In the genomic region with DNA sequence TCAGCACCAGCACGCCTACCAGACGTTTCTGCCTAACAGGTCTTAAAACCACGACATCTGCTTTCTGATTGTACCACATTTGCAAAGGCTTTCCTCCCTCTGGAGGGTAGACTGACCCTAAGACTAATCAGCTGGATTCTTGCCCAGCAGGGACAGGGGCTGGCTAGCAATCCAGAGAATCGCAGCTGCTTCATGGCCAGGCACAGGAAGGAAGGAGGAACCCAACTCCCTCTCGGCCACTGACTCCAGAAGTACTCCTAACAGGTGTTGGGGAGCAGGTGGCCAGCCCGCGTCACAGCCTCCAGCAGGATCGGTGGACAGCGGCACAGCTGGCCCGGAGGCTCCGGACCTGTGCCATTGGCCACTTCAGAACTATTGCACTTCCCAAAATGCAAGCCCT, we compare ENCODE assay signal across 28 cellular contexts.
A peak's percentile ranks its signal among the peaks of the same experiment; 100 is the strongest.
DNase-seq lines count a peak whose midpoint lies in the region; ATAC-seq and TF ChIP-seq lines count a peak whose summit lies in the region.
"Had no signal": no experiment of that assay in that cellular context is flagged by ENCODE, and none has a peak within 500 bp of the region (broad histone marks: within the 10 kb centered on the region; RNA-seq: fewer than 3 reads in every experiment).

No MANE protein-coding gene starts in this region.

- H3K9me3 Mint-ChIP-seq in chondrocyte (ENCODE audit: low read depth), result no peaks in the 10 kb centered on the region
- H3K9me3 Mint-ChIP-seq in activated T-cell treated with anti-CD3 and anti-CD28 coated beads, Interleukin-2, amount 50 U/mL, for 4 hours, result no peaks in the 10 kb centered on the region
- H3K9me3 Mint-ChIP-seq: activated CD4-positive, alpha-beta memory T cell treated with anti-CD3 and anti-CD28 coated beads, Interleukin-2, amount 10 ng/mL, durations not matched to agents 7 days and 5 days; dendritic cell treated with granulocyte-macrophage colony-stimulating factor and Interleukin-4, amounts not matched to agents 40 ng/mL and 50 ng/mL, for 4 days; T-helper 1 cell treated with Interleukin-12 subunit alpha and Interleukin-12 subunit beta and Interleukin-4 antibody, amounts not matched to agents 30 μg/mL and 1 μg/mL, for 36 hours had no signal

- TF ChIP-seq CTCF in chondrocyte (IDR thresholded peaks at IDR 0.05), result no peak

- H3K27ac ChIP-seq in BLaER1 treated with 17β-estradiol and CSF1 and Interleukin-3, amounts not matched to agents 10 nM and 100 nM, result peak overlapping the region in 1 of 11 experiments; percentile 38; a peak in 1 of 22 replicates
- H3K27ac ChIP-seq: esophagus muscularis mucosa, Peyer's patch, right atrium auricular region, upper lobe of left lung had no signal

- H3K4me3 ChIP-seq in BLaER1 treated with 17β-estradiol and CSF1 and Interleukin-3, amounts not matched to agents 10 nM and 100 nM, result no peak overlapping the region
- H3K4me3 ChIP-seq: esophagus muscularis mucosa, GM23338, lung, MG63, Peyer's patch, right atrium auricular region, upper lobe of left lung had no signal

- no peak for ATAC-seq in activated T-cell treated with anti-CD3 and anti-CD28 coated beads, Interleukin-2, amount 50 U/mL, for 4 hours

- no peak overlapping the region for H3K4me3 Mint-ChIP-seq in chondrocyte (ENCODE audit: unreplicated experiment)
- H3K4me3 Mint-ChIP-seq in activated T-cell treated with anti-CD3 and anti-CD28 coated beads, Interleukin-2, amount 50 U/mL, for 4 hours, result no peak overlapping the region
- H3K4me3 Mint-ChIP-seq: activated CD4-positive, alpha-beta memory T cell treated with anti-CD3 and anti-CD28 coated beads, Interleukin-2, amount 10 ng/mL, durations not matched to agents 7 days and 5 days; dendritic cell treated with granulocyte-macrophage colony-stimulating factor and Interleukin-4, amounts not matched to agents 40 ng/mL and 50 ng/mL, for 4 days; endodermal cell; GM23338; HFFc6; nephron progenitor cell; T-helper 1 cell treated with Interleukin-12 subunit alpha and Interleukin-12 subunit beta and Interleukin-4 antibody, amounts not matched to agents 30 μg/mL and 1 μg/mL, for 36 hours had no signal

- H3K4me1 Mint-ChIP-seq in chondrocyte (ENCODE audit: low read depth), result no peaks in the 10 kb centered on the region
- no peaks in the 10 kb centered on the region for H3K4me1 Mint-ChIP-seq in activated T-cell treated with anti-CD3 and anti-CD28 coated beads, Interleukin-2, amount 50 U/mL, for 4 hours (ENCODE audit: low read depth)
- H3K4me1 Mint-ChIP-seq: activated CD4-positive, alpha-beta memory T cell treated with anti-CD3 and anti-CD28 coated beads, Interleukin-2, amount 10 ng/mL, durations not matched to agents 7 days and 5 days; endodermal cell; nephron progenitor cell had no signal

- H3K36me3 ChIP-seq in BLaER1 treated with 17β-estradiol and CSF1 and Interleukin-3, amounts not matched to agents 10 nM and 100 nM, result no peaks in the 10 kb centered on the region
- H3K36me3 ChIP-seq: esophagus muscularis mucosa, MG63, Peyer's patch, right atrium auricular region, upper lobe of left lung had no signal

- peaks cover 35 to 71% (median 64%) of the 10 kb centered on the region in 10 experiments for H3K4me1 ChIP-seq in BLaER1 treated with 17β-estradiol and CSF1 and Interleukin-3, amounts not matched to agents 10 nM and 100 nM
- H3K4me1 ChIP-seq: Caco-2, esophagus muscularis mucosa, Peyer's patch, right atrium auricular region, upper lobe of left lung had no signal

- peaks cover 0 to 8% (median 0%) of the 10 kb centered on the region in 11 experiments; a peak in 1 of 22 replicates for H3K9me3 ChIP-seq in BLaER1 treated with 17β-estradiol and CSF1 and Interleukin-3, amounts not matched to agents 10 nM and 100 nM (replicated peaks in 1 of 11)
- H3K9me3 ChIP-seq: Caco-2, esophagus muscularis mucosa, MG63, Peyer's patch, right atrium auricular region, upper lobe of left lung had no signal

- no peak overlapping the region for H3K9ac ChIP-seq in BLaER1 treated with 17β-estradiol and CSF1 and Interleukin-3, amounts not matched to agents 10 nM and 100 nM

- peak overlapping the region; percentile 10 to 97 (median 82); a peak in 20 of 22 replicates for H3K4me2 ChIP-seq in BLaER1 treated with 17β-estradiol and CSF1 and Interleukin-3, amounts not matched to agents 10 nM and 100 nM
- H3K4me2 ChIP-seq: GM23338 had no signal

- H4K20me1 ChIP-seq in BLaER1 treated with 17β-estradiol and CSF1 and Interleukin-3, amounts not matched to agents 10 nM and 100 nM, result no peaks in the 10 kb centered on the region; a peak in 1 of 22 replicates

- peaks cover 5% of the 10 kb centered on the region for H3K27me3 Mint-ChIP-seq in chondrocyte (ENCODE audit: low read depth)
- H3K27me3 Mint-ChIP-seq in activated T-cell treated with anti-CD3 and anti-CD28 coated beads, Interleukin-2, amount 50 U/mL, for 4 hours (ENCODE audit: low read depth), result peaks cover 24% of the 10 kb centered on the region

- H3K27ac Mint-ChIP-seq in chondrocyte (ENCODE audit: unreplicated experiment), result no peak overlapping the region
- H3K27ac Mint-ChIP-seq: activated CD4-positive, alpha-beta memory T cell treated with anti-CD3 and anti-CD28 coated beads, Interleukin-2, amount 10 ng/mL, durations not matched to agents 7 days and 5 days; dendritic cell treated with granulocyte-macrophage colony-stimulating factor and Interleukin-4, amounts not matched to agents 40 ng/mL and 50 ng/mL, for 4 days; endodermal cell; GM23338; HFFc6; nephron progenitor cell; T-helper 1 cell treated with Interleukin-12 subunit alpha and Interleukin-12 subunit beta and Interleukin-4 antibody, amounts not matched to agents 30 μg/mL and 1 μg/mL, for 36 hours had no signal

- H3K27me3 ChIP-seq in BLaER1 treated with 17β-estradiol and CSF1 and Interleukin-3, amounts not matched to agents 10 nM and 100 nM, result peaks cover 0 to 11% (median 0%) of the 10 kb centered on the region in 11 experiments; a peak in 4 of 22 replicates
- H3K27me3 ChIP-seq: Peyer's patch, right atrium auricular region, upper lobe of left lung had no signal

- no peaks in the 10 kb centered on the region for H3K36me3 Mint-ChIP-seq in chondrocyte (ENCODE audit: low read depth)
- H3K36me3 Mint-ChIP-seq in activated T-cell treated with anti-CD3 and anti-CD28 coated beads, Interleukin-2, amount 50 U/mL, for 4 hours (ENCODE audit: insufficient read depth), result no peaks in the 10 kb centered on the region

- DNase-seq in DMS79 (lab: John Stamatoyannopoulos, UW), result peak; percentile 80
- DNase-seq in NCI-H510A (lab: John Stamatoyannopoulos, UW), result peak; percentile 63
- DNase-seq in chondrocyte (ENCODE audit: low spot score), result peak; percentile 58
- no peak for DNase-seq in activated T-cell treated with anti-CD3 and anti-CD28 coated beads, Interleukin-2, amount 50 U/mL, for 4 hours
- DNase-seq in activated CD8-positive, alpha-beta memory T cell treated with anti-CD3 and anti-CD28 coated beads, Interleukin-2, amount 50 U/mL, for 4 hours, result no peak
- no peak for DNase-seq in OCI-M2 (lab: John Stamatoyannopoulos, UW; ENCODE audit: unreplicated experiment)
- DNase-seq in stimulated activated naive CD4-positive, alpha-beta T cell (lab: John Stamatoyannopoulos, UW), result no peak
- DNase-seq: activated CD4-positive, alpha-beta memory T cell treated with anti-CD3 and anti-CD28 coated beads, Interleukin-2, amount 10 ng/mL, durations not matched to agents 7 days and 5 days; activated CD4-positive, alpha-beta T cell treated with anti-CD3 and anti-CD28 coated beads for 1 hour; activated effector memory CD4-positive, alpha-beta T cell treated with anti-CD3 and anti-CD28 coated beads, Interleukin-2, amount 50 U/mL, for 16 hours; Caco-2; endodermal cell; foreskin melanocyte; HFFc6; KG1; MG63; NCI-H146; nephron progenitor cell; Peyer's patch; stimulated activated CD4-positive, alpha-beta T cell treated with anti-CD3 and anti-CD28 coated beads, Interleukin-2, amount 100 ng/mL, for 24 hours had no signal

Comparison
In these comparisons a context has a peak if more than half of its experiments do, and no peak if none do; other contexts are left out.
1. DNase-seq: peak in DMS79 (single experiment), NCI-H510A (single experiment) and chondrocyte (single experiment); none in activated T-cell treated with anti-CD3 and anti-CD28 coated beads, Interleukin-2, amount 50 U/mL, for 4 hours (single experiment), activated CD8-positive, alpha-beta memory T cell treated with anti-CD3 and anti-CD28 coated beads, Interleukin-2, amount 50 U/mL, for 4 hours (single experiment), OCI-M2 (single experiment) and stimulated activated naive CD4-positive, alpha-beta T cell (0 of 6).